In genomic region chr2:69255760-69256159, GRCh38 we compare ENCODE assay signal across 21 cellular contexts.
"Had no signal": no experiment of that assay in that cellular context is flagged by ENCODE, and none has a peak within 500 bp of the region (broad histone marks: within the 10 kb centered on the region; RNA-seq: fewer than 3 reads in every experiment).

No MANE protein-coding gene starts in this region.

- ATAC-seq: activated T-helper 17 cell treated with anti-CD3 and anti-CD28 coated beads, Interleukin-2, amount 50 U/mL, for 72 hours had no signal

- H3K4me3 ChIP-seq: MG63 had no signal

- H3K36me3 ChIP-seq: MG63 had no signal

- DNase-seq: activated B cell treated with CpG ODN at 0.5 μM for 24 hours; activated CD4-positive, alpha-beta memory T cell treated with anti-CD3 and anti-CD28 coated beads, Interleukin-2, amount 10 ng/mL, durations not matched to agents 7 days and 5 days; activated CD4-positive, alpha-beta T cell treated with anti-CD3 and anti-CD28 coated beads for 1 hour; activated CD4-positive, alpha-beta T cell treated with anti-CD3 and anti-CD28 coated beads, Interleukin-2, amount 50 U/mL, for 1 hour; activated gamma-delta T cell; activated naive CD4-positive, alpha-beta T cell treated with anti-CD3 and anti-CD28 coated beads, Interleukin-2, amount 10 ng/mL, durations not matched to agents 7 days and 5 days; activated naive CD8-positive, alpha-beta T cell treated with anti-CD3 and anti-CD28 coated beads for 36 hours; activated T-cell treated with anti-CD3 and anti-CD28 coated beads for 4 hours; activated T-cell treated with anti-CD3 and anti-CD28 coated beads, Interleukin-2, amount 50 U/mL, for 48 hours; caudate nucleus; KG1; MG63; NCI-H1105 treated with DMSO at 0.1 percent for 48 hours; NCI-H1436 treated with DMSO at 0.1 percent for 48 hours; NCI-H187 treated with DMSO at 0.1 percent for 48 hours; NCI-H2081 treated with DMSO at 0.1 percent for 48 hours; NCI-H524; NCI-H748 treated with DMSO at 0.1 percent for 48 hours; RPMI8226; SHP77 had no signal

- H3K27me3 ChIP-seq: MG63 had no signal
